In genomic region chr11:126310229-126310991, GRCh38 we compare ENCODE assay signal across 8 cellular contexts. TPM values are rescaled to one million over a fixed set of nuclear protein-coding genes. Genes with fewer than 3 reads are reported as not detected.
DNase-seq lines count a peak whose midpoint lies in the region; ATAC-seq, FAIRE-seq and TF ChIP-seq lines count a peak whose summit lies in the region.

No MANE protein-coding gene starts in this region.

- H2BK120ac ChIP-seq in H1 (replicated peaks; ENCODE audit: low read depth, low read length): no peak overlapping the region

- peaks cover 0 to 4% (median 2%) of the 10 kb centered on the region in 4 experiments; a peak in 2 of 8 replicates for H3K36me3 ChIP-seq in H1 (ENCODE audit: control insufficient read depth in 2 of 4, insufficient read depth in 4 of 4, low read length in 3 of 4)

- H2BK20ac ChIP-seq in H1 (ENCODE audit: low read length): no peak overlapping the region

- no peak overlapping the region for H3K27ac ChIP-seq in H1 (ENCODE audit: low read depth, low read length)

- H4K5ac ChIP-seq in H1 (ENCODE audit: insufficient read length, low read depth, low read length): no peak overlapping the region

- CTCF ChIA-PET in activated CD8-positive, alpha-beta T cell treated with anti-CD3 and anti-CD28 coated beads for 36 hours (lab: Charles Lee): interaction anchor here (0.8 to 5.9 kb wide), 17 partner anchors 10 to 179 kb away, joined by 3 to 65 read pairs (median 5); partner anchors contain the start of genes SRPRA and ST3GAL4
- CTCF ChIA-PET in H1 (lab: Charles Lee; ENCODE audit: partially characterized antibody): interaction anchor here (0.6 to 4.8 kb wide), 52 partner anchors 9 to 328 kb away, joined by 3 to 31 read pairs (median 4); partner anchors contain the start of gene ST3GAL4

- TF ChIP-seq POLR2A in H1 (IDR thresholded peaks at IDR 0.05; ENCODE audit: control extremely low read depth in 1 of 2, low read depth in 2 of 2, low read length in 2 of 2): no peak

- no peak overlapping the region for H2AK5ac ChIP-seq in H1 (ENCODE audit: low read depth, low read length)

- H4K8ac ChIP-seq in H1 (ENCODE audit: extremely low read depth, insufficient read depth, low read length): no peak overlapping the region

- intact Hi-C loops in activated CD8-positive, alpha-beta T cell treated with anti-CD3 and anti-CD28 coated beads for 36 hours (cut with micrococcal nuclease): loop anchor here (10.0 kb wide), 1 partner anchor 104 kb away; no protein-coding TSS in a partner anchor

- DNase-seq in SHP77 (lab: John Stamatoyannopoulos, UW): peak; percentile 52 to 62
- DNase-seq in SHP77 treated with DMSO at 0.1 percent for 48 hours (lab: John Stamatoyannopoulos, UW): no peak
- DNase-seq in NCI-H748 (lab: John Stamatoyannopoulos, UW; ENCODE audit: unreplicated experiment): peak; percentile 56
- DNase-seq in activated CD8-positive, alpha-beta T cell treated with anti-CD3 and anti-CD28 coated beads for 36 hours: peak; percentile 75
- DNase-seq in H1 (ENCODE audit: low read depth in 1 of 2, low spot score in 2 of 2): peak; percentile 47 to 82
- peak; percentile 26 to 45 for DNase-seq in memory B cell (ENCODE audit: low spot score in 2 of 2)
- peak; percentile 54 to 57 for DNase-seq in stimulated activated naive CD8-positive, alpha-beta T cell treated with anti-CD3 and anti-CD28 coated beads, Interleukin-15, amount 100 ng/mL, for 72 hours

- no peak overlapping the region for H2BK15ac ChIP-seq in H1 (ENCODE audit: low read length)

- H3K27me3 ChIP-seq in H1 (replicated peaks in 1 of 4; ENCODE audit: control insufficient read depth in 3 of 4, extremely low read depth in 1 of 4, insufficient read depth in 3 of 4, low read length in 3 of 4): no peaks in the 10 kb centered on the region

- ATAC-seq in HG03097 (IDR thresholded peaks at IDR 0.05; ENCODE audit: low FRiP score, unreplicated experiment) (peak; percentile 34), memory B cell (ENCODE audit: low read depth) (peak; percentile 54)
- peak; percentile 71 for ATAC-seq in activated CD8-positive, alpha-beta T cell treated with anti-CD3 and anti-CD28 coated beads for 36 hours
- peak; percentile 80 for ATAC-seq in stimulated activated naive CD8-positive, alpha-beta T cell treated with anti-CD3 and anti-CD28 coated beads, Interleukin-15, amount 100 ng/mL, for 72 hours

- no peak overlapping the region for H3K4ac ChIP-seq in H1 (replicated peaks; ENCODE audit: insufficient read length, low read depth, low read length)

- H3K27ac Mint-ChIP-seq in activated CD8-positive, alpha-beta T cell treated with anti-CD3 and anti-CD28 coated beads for 36 hours: no peak overlapping the region
- peak overlapping the region; percentile 22 for H3K27ac Mint-ChIP-seq in memory B cell
- H3K27ac Mint-ChIP-seq in stimulated activated naive CD8-positive, alpha-beta T cell treated with anti-CD3 and anti-CD28 coated beads, Interleukin-15, amount 100 ng/mL, for 72 hours: no peak overlapping the region

- no peak for FAIRE-seq in H1 (lab: Jason Lieb, UNC)

- no peak overlapping the region for H3K4me3 ChIP-seq in H1 (ENCODE audit: extremely low read depth in 1 of 4, insufficient read depth in 2 of 4, low read depth in 3 of 4, low read length in 4 of 4)

- no peaks in the 10 kb centered on the region for H3K4me1 ChIP-seq in H1 (replicated peaks in 1 of 4; ENCODE audit: control insufficient read depth in 3 of 4, insufficient read depth in 4 of 4, low read length in 3 of 4)

- H2BK5ac ChIP-seq in H1 (ENCODE audit: low read depth, low read length): no peak overlapping the region

- no peaks in the 10 kb centered on the region for H3K9me3 ChIP-seq in H1 (ENCODE audit: insufficient read depth in 2 of 2, low read depth in 1 of 2, low read length in 1 of 2)

- peaks cover 0 to 1% of the 10 kb centered on the region in 2 experiments for H4K20me1 ChIP-seq in H1 (replicated peaks in 1 of 2; ENCODE audit: control insufficient read depth in 1 of 2, insufficient read depth in 2 of 2, low read length in 2 of 2)

- peaks cover 34% of the 10 kb centered on the region for H3K36me3 Mint-ChIP-seq in activated CD8-positive, alpha-beta T cell treated with anti-CD3 and anti-CD28 coated beads for 36 hours (ENCODE audit: low read depth)
- peaks cover 38% of the 10 kb centered on the region for H3K36me3 Mint-ChIP-seq in memory B cell

- no peak overlapping the region for H3K4me3 Mint-ChIP-seq in activated CD8-positive, alpha-beta T cell treated with anti-CD3 and anti-CD28 coated beads for 36 hours
- no peak overlapping the region for H3K4me3 Mint-ChIP-seq in memory B cell
- no peak overlapping the region for H3K4me3 Mint-ChIP-seq in stimulated activated naive CD8-positive, alpha-beta T cell treated with anti-CD3 and anti-CD28 coated beads, Interleukin-15, amount 100 ng/mL, for 72 hours

- H2BK12ac ChIP-seq in H1 (ENCODE audit: low read depth, low read length): no peak overlapping the region

- no peaks in the 10 kb centered on the region for H3K27me3 Mint-ChIP-seq in activated CD8-positive, alpha-beta T cell treated with anti-CD3 and anti-CD28 coated beads for 36 hours
- H3K27me3 Mint-ChIP-seq in memory B cell: no peaks in the 10 kb centered on the region
- H3K27me3 Mint-ChIP-seq in stimulated activated naive CD8-positive, alpha-beta T cell treated with anti-CD3 and anti-CD28 coated beads, Interleukin-15, amount 100 ng/mL, for 72 hours: no peaks in the 10 kb centered on the region

- TF ChIP-seq RAD21 in H1 (IDR thresholded peaks at IDR 0.05 in 1 of 2, conservative IDR thresholded peaks at IDR 0.05 in 1 of 2; ENCODE audit: low read depth in 2 of 2, low read length in 2 of 2): peak; percentile 92 to 93

- H3K4me1 Mint-ChIP-seq in activated CD8-positive, alpha-beta T cell treated with anti-CD3 and anti-CD28 coated beads for 36 hours (ENCODE audit: low read depth): peaks cover 17% of the 10 kb centered on the region
- peaks cover 36% of the 10 kb centered on the region for H3K4me1 Mint-ChIP-seq in memory B cell
- H3K4me1 Mint-ChIP-seq in stimulated activated naive CD8-positive, alpha-beta T cell treated with anti-CD3 and anti-CD28 coated beads, Interleukin-15, amount 100 ng/mL, for 72 hours: peaks cover 24% of the 10 kb centered on the region

- no peak overlapping the region for H3K23ac ChIP-seq in H1 (ENCODE audit: insufficient read length)

- peaks cover 2% of the 10 kb centered on the region; the same call in 1 of the 2 replicates for H3K79me1 ChIP-seq in H1 (ENCODE audit: low read depth, low read length)

- H3K9ac ChIP-seq in H1 (replicated peaks in 1 of 4; ENCODE audit: extremely low read depth in 1 of 4, low read depth in 3 of 4, low read length in 3 of 4): no peak overlapping the region

- H2AFZ ChIP-seq in H1 (ENCODE audit: low read length): no peak overlapping the region

- H3K14ac ChIP-seq in H1 (ENCODE audit: insufficient read length): no peak overlapping the region

- H4K91ac ChIP-seq in H1 (replicated peaks; ENCODE audit: insufficient read length, low read length): no peak overlapping the region

- H3K56ac ChIP-seq in H1 (replicated peaks; ENCODE audit: insufficient read length, low read depth, low read length): no peak overlapping the region

- H3K9me3 Mint-ChIP-seq in activated CD8-positive, alpha-beta T cell treated with anti-CD3 and anti-CD28 coated beads for 36 hours: no peaks in the 10 kb centered on the region
- H3K9me3 Mint-ChIP-seq in memory B cell: no peaks in the 10 kb centered on the region
- no peaks in the 10 kb centered on the region for H3K9me3 Mint-ChIP-seq in stimulated activated naive CD8-positive, alpha-beta T cell treated with anti-CD3 and anti-CD28 coated beads, Interleukin-15, amount 100 ng/mL, for 72 hours

- TF ChIP-seq EP300 in H1 (IDR thresholded peaks at IDR 0.05; ENCODE audit: borderline replicate concordance in 1 of 2, low read depth in 2 of 2, low read length in 2 of 2): no peak

- POLR2A ChIA-PET in activated CD8-positive, alpha-beta T cell treated with anti-CD3 and anti-CD28 coated beads for 36 hours (lab: Charles Lee): interaction anchor here (1.0 to 1.7 kb wide), 3 partner anchors 8 to 170 kb away, joined by 3 to 8 read pairs (median 7); no protein-coding TSS in a partner anchor
- POLR2A ChIA-PET in H1 (lab: Charles Lee; ENCODE audit: partially characterized antibody): interaction anchor here (0.8 to 1.4 kb wide), 5 partner anchors 16 to 105 kb away, joined by 3 to 5 read pairs (median 3); no protein-coding TSS in a partner anchor

- TF ChIP-seq CTCF in activated CD8-positive, alpha-beta T cell treated with anti-CD3 and anti-CD28 coated beads for 36 hours (IDR thresholded peaks at IDR 0.05): peak; percentile 76
- TF ChIP-seq CTCF in H1 (IDR thresholded peaks at IDR 0.05; ENCODE audit: control extremely low read depth in 1 of 3, insufficient read depth in 1 of 3, low read depth in 1 of 3, low read length in 3 of 3): peak; percentile 78 to 88 (median 85)

- WGBS in H1 (ENCODE audit: extremely low coverage in 1 of 2, insufficient coverage in 1 of 2, insufficient read length in 1 of 2, insufficient replicate concordance in 2 of 2, low coverage in 1 of 2, low lambda C conversion rate in 2 of 2, missing lambda C conversion rate in 1 of 2), 2 experiments: 76% methylated on average over 9 of the region's 9 CpGs; no CpG with 5 or more reads in 1 of the 2 experiments

- H3K23me2 ChIP-seq in H1 (ENCODE audit: low read depth, low read length): no peaks in the 10 kb centered on the region

- no peak overlapping the region for H3K4me2 ChIP-seq in H1 (ENCODE audit: insufficient read depth in 1 of 2, low read depth in 2 of 2, low read length in 2 of 2)

- no peak overlapping the region for H3K18ac ChIP-seq in H1 (ENCODE audit: extremely low read depth, low read length)

- no peaks in the 10 kb centered on the region for H3K79me2 ChIP-seq in H1 (ENCODE audit: control insufficient read depth in 1 of 2, insufficient read depth in 2 of 2, low read length in 2 of 2)

RNA-seq across cellular contexts. Expression of gene DCPS, which starts 6.5 kb away (rescaled TPM):
- total RNA-seq in activated CD8-positive, alpha-beta T cell treated with anti-CD3 and anti-CD28 coated beads for 36 hours: 10 to 100 TPM; 17.2 to 18.8 TPM
- 24.6 and 24.8 TPM in 2 replicates for total RNA-seq in H1 (2021; fragmentation: NEBNext Ultra II Directional; extraction: Animal tissue kit (Norgen Biotek cat#: 25700))
- 55.2 and 61.9 TPM in 2 replicates for polyA plus RNA-seq in H1 (2011; rRNA removed)
- polyA plus RNA-seq in H1 (2011; cell fraction: cytosol; rRNA removed): 44.4 TPM
- polyA plus RNA-seq in H1 (2011; cell fraction: nucleus; rRNA removed): 28.9 TPM
- polyA plus RNA-seq in H1 (2012, experiment 1 of 2): 28.4 to 32.8 TPM (median 30.1 TPM) in 4 replicates
- polyA plus RNA-seq in H1 (2012, experiment 2 of 2): 31.6 TPM
- 18.1 TPM for polyA plus RNA-seq in H1 (2013, experiment 1 of 2)
- 19.4 TPM for polyA plus RNA-seq in H1 (2013, experiment 2 of 2)
- 17.7 and 19.4 TPM in 2 replicates for polyA minus RNA-seq in H1 (2011; rRNA and poly(A)+ RNA removed)
- 15.3 TPM for polyA minus RNA-seq in H1 (2011; cell fraction: cytosol; rRNA and poly(A)+ RNA removed)
- polyA minus RNA-seq in H1 (2011; cell fraction: nucleus; rRNA and poly(A)+ RNA removed): 11.9 TPM

RNA-seq across cellular contexts. Expression of gene TIRAP, which starts 27.5 kb away (rescaled TPM):
- total RNA-seq in activated CD8-positive, alpha-beta T cell treated with anti-CD3 and anti-CD28 coated beads for 36 hours: 1 to 10 TPM; 4.6 to 4.9 TPM
- total RNA-seq in H1 (2021; fragmentation: NEBNext Ultra II Directional; extraction: Animal tissue kit (Norgen Biotek cat#: 25700)): 4.5 and 5.3 TPM in 2 replicates
- polyA plus RNA-seq in H1 (2011; rRNA removed): 5.3 and 5.6 TPM in 2 replicates
- 3.8 TPM for polyA plus RNA-seq in H1 (2011; cell fraction: cytosol; rRNA removed)
- polyA plus RNA-seq in H1 (2011; cell fraction: nucleus; rRNA removed): 5.1 TPM
- 4.2 to 5.7 TPM (median 5.0 TPM) in 4 replicates for polyA plus RNA-seq in H1 (2012, experiment 1 of 2)
- polyA plus RNA-seq in H1 (2012, experiment 2 of 2): 3.6 TPM
- 4.1 TPM for polyA plus RNA-seq in H1 (2013, experiment 1 of 2)
- polyA plus RNA-seq in H1 (2013, experiment 2 of 2): 3.9 TPM
- polyA minus RNA-seq in H1 (2011; rRNA and poly(A)+ RNA removed): 5.4 and 5.7 TPM in 2 replicates
- polyA minus RNA-seq in H1 (2011; cell fraction: cytosol; rRNA and poly(A)+ RNA removed): 5.2 TPM
- polyA minus RNA-seq in H1 (2011; cell fraction: nucleus; rRNA and poly(A)+ RNA removed): 4.5 TPM

RNA-seq across cellular contexts. Expression of gene FOXRED1, which starts 41.5 kb away (rescaled TPM):
- 10 to 100 TPM; 46.0 to 47.3 TPM for total RNA-seq in activated CD8-positive, alpha-beta T cell treated with anti-CD3 and anti-CD28 coated beads for 36 hours
- 48.5 and 48.8 TPM in 2 replicates for total RNA-seq in H1 (2021; fragmentation: NEBNext Ultra II Directional; extraction: Animal tissue kit (Norgen Biotek cat#: 25700))
- 99.4 and 110 TPM in 2 replicates for polyA plus RNA-seq in H1 (2011; rRNA removed)
- polyA plus RNA-seq in H1 (2011; cell fraction: cytosol; rRNA removed): 87.2 TPM
- 108 TPM for polyA plus RNA-seq in H1 (2011; cell fraction: nucleus; rRNA removed)
- polyA plus RNA-seq in H1 (2012, experiment 1 of 2): 57.3 to 75.9 TPM (median 66.6 TPM) in 4 replicates
- 58.1 TPM for polyA plus RNA-seq in H1 (2012, experiment 2 of 2)
- 25.4 TPM for polyA plus RNA-seq in H1 (2013, experiment 1 of 2)
- 24.5 TPM for polyA plus RNA-seq in H1 (2013, experiment 2 of 2)
- 57.4 and 64.3 TPM in 2 replicates for polyA minus RNA-seq in H1 (2011; rRNA and poly(A)+ RNA removed)
- 23.3 TPM for polyA minus RNA-seq in H1 (2011; cell fraction: cytosol; rRNA and poly(A)+ RNA removed)
- 33.1 TPM for polyA minus RNA-seq in H1 (2011; cell fraction: nucleus; rRNA and poly(A)+ RNA removed)

RNA-seq across cellular contexts. Expression of gene SRPRA, which starts 41.7 kb away (rescaled TPM):
- 100 to 1,000 TPM; 127 to 128 TPM for total RNA-seq in activated CD8-positive, alpha-beta T cell treated with anti-CD3 and anti-CD28 coated beads for 36 hours
- 54.3 and 57.6 TPM in 2 replicates for total RNA-seq in H1 (2021; fragmentation: NEBNext Ultra II Directional; extraction: Animal tissue kit (Norgen Biotek cat#: 25700))
- polyA plus RNA-seq in H1 (2011; rRNA removed): 60.3 and 62.0 TPM in 2 replicates
- polyA plus RNA-seq in H1 (2011; cell fraction: cytosol; rRNA removed): 47.0 TPM
- polyA plus RNA-seq in H1 (2011; cell fraction: nucleus; rRNA removed): 133 TPM
- 44.9 to 61.6 TPM (median 54.0 TPM) in 4 replicates for polyA plus RNA-seq in H1 (2012, experiment 1 of 2)
- polyA plus RNA-seq in H1 (2012, experiment 2 of 2): 33.8 TPM
- polyA plus RNA-seq in H1 (2013, experiment 1 of 2): 57.6 TPM
- polyA plus RNA-seq in H1 (2013, experiment 2 of 2): 61.9 TPM
- polyA minus RNA-seq in H1 (2011; rRNA and poly(A)+ RNA removed): 87.4 and 98.9 TPM in 2 replicates
- 37.5 TPM for polyA minus RNA-seq in H1 (2011; cell fraction: cytosol; rRNA and poly(A)+ RNA removed)
- polyA minus RNA-seq in H1 (2011; cell fraction: nucleus; rRNA and poly(A)+ RNA removed): 101 TPM

RNA-seq across cellular contexts. Expression of gene ST3GAL4, which starts 45.1 kb away (rescaled TPM):
- 10 to 100 TPM; 10.7 to 11.7 TPM for total RNA-seq in activated CD8-positive, alpha-beta T cell treated with anti-CD3 and anti-CD28 coated beads for 36 hours
- 15.6 and 16.0 TPM in 2 replicates for total RNA-seq in H1 (2021; fragmentation: NEBNext Ultra II Directional; extraction: Animal tissue kit (Norgen Biotek cat#: 25700))
- polyA plus RNA-seq in H1 (2011; rRNA removed): 20.0 and 21.0 TPM in 2 replicates
- 18.8 TPM for polyA plus RNA-seq in H1 (2011; cell fraction: cytosol; rRNA removed)
- 27.9 TPM for polyA plus RNA-seq in H1 (2011; cell fraction: nucleus; rRNA removed)
- 12.9 to 18.6 TPM (median 15.3 TPM) in 4 replicates for polyA plus RNA-seq in H1 (2012, experiment 1 of 2)
- polyA plus RNA-seq in H1 (2012, experiment 2 of 2): 18.2 TPM
- polyA plus RNA-seq in H1 (2013, experiment 1 of 2): 12.5 TPM
- polyA plus RNA-seq in H1 (2013, experiment 2 of 2): 12.9 TPM
- 15.7 and 16.0 TPM in 2 replicates for polyA minus RNA-seq in H1 (2011; rRNA and poly(A)+ RNA removed)
- polyA minus RNA-seq in H1 (2011; cell fraction: cytosol; rRNA and poly(A)+ RNA removed): 5.8 TPM
- 14.6 TPM for polyA minus RNA-seq in H1 (2011; cell fraction: nucleus; rRNA and poly(A)+ RNA removed)
